10 cellular contexts compared by ENCODE assay signal in the genomic region with DNA sequence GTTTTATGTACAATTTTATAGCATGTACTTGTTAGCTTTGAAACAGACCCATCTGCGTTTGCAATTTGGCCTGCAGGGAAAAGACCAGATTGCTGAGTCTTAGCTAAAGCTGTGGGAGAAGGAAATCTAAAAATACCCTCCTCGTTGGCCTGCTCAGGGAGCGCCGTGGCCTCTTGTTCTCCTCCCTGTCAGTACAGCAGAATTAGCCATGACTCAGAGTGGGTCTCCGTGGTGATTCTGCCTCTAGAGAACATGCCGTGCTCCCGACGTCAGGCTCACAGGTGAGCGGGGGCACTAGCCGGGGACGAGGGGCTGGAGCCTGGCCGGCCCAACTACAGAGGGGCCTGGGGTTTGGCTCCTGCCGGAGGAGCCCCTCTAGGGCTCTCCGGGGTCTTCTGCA.
DNase-seq lines count a peak whose midpoint lies in the region; ATAC-seq and TF ChIP-seq lines count a peak whose summit lies in the region.
"Had no signal": no experiment of that assay in that cellular context is flagged by ENCODE, and none has a peak within 500 bp of the region (broad histone marks: within the 10 kb centered on the region; RNA-seq: fewer than 3 reads in every experiment).

No MANE protein-coding gene starts in this region.

- H3K27ac ChIP-seq in breast epithelium (peak overlapping the region in 1 of 2 donors; percentile 79), aorta (ENCODE audit: low read depth in 1 of 2, low read length in 2 of 2) (peak overlapping the region in 1 of 2 donors; percentile 4)

- H3K4me3 ChIP-seq in breast epithelium (no peak overlapping the region), fibroblast of the aortic adventitia (ENCODE audit: low read depth, low read length) (no peak overlapping the region), aorta (ENCODE audit: low read length in 2 of 2) (no peak overlapping the region)

- TF ChIP-seq POLR2A in breast epithelium (IDR thresholded peaks at IDR 0.05), result no peak

- ATAC-seq in aorta (ENCODE audit: low FRiP score), result peak; percentile 84

- H3K4me1 ChIP-seq in breast epithelium (no peaks in the 10 kb centered on the region), aorta (ENCODE audit: control insufficient read depth in 1 of 2, insufficient read depth in 2 of 2, low read length in 2 of 2) (peaks cover 0 to 6% of the 10 kb centered on the region in 2 donors)
- H3K4me1 ChIP-seq: BE2C had no signal

- H3K27me3 Mint-ChIP-seq in MCF 10A (ENCODE audit: insufficient read depth, unreplicated experiment) (no peaks in the 10 kb centered on the region), nephron (ENCODE audit: low read depth) (peaks cover 3% of the 10 kb centered on the region)

- CTCF ChIA-PET in MCF 10A (lab: Yijun Ruan, JAX), result interaction anchor here (0.9 to 1.1 kb wide), 2 partner anchors 30 to 181 kb away, joined by 5 to 9 read pairs; no protein-coding TSS in a partner anchor

- BruUV-seq in MCF 10A (replicated peaks; lab: Mats Ljungman, UMichigan), result no TSS peak

- peak overlapping the region; percentile 90 for H3K27ac Mint-ChIP-seq in MCF 10A (ENCODE audit: low read depth, unreplicated experiment)
- H3K27ac Mint-ChIP-seq in nephron, result peak overlapping the region; percentile 77 to 85 (median 79)

- H3K36me3 ChIP-seq in breast epithelium (no peaks in the 10 kb centered on the region), aorta (ENCODE audit: control insufficient read depth in 1 of 2, insufficient read depth in 2 of 2, low read length in 1 of 2) (no peaks in the 10 kb centered on the region)
- H3K36me3 ChIP-seq: BE2C had no signal

- H3K9me3 ChIP-seq in breast epithelium (no peaks in the 10 kb centered on the region), aorta (ENCODE audit: control insufficient read depth, low read length) (no peaks in the 10 kb centered on the region)
- H3K9me3 ChIP-seq: BE2C had no signal

- peaks cover 26% of the 10 kb centered on the region for H3K4me1 Mint-ChIP-seq in MCF 10A (ENCODE audit: insufficient read depth, unreplicated experiment)
- peaks cover 29% of the 10 kb centered on the region for H3K4me1 Mint-ChIP-seq in nephron

- intact Hi-C loops in MCF 10A (cut with micrococcal nuclease), result no loop called here
- intact Hi-C loops in breast epithelium (cut with DNase I; ENCODE audit: low total_unique reads), result no loop called here
- intact Hi-C loops in aorta (cut with DNase I), result no loop called here

- H3K4me3 Mint-ChIP-seq in MCF 10A (ENCODE audit: unreplicated experiment) (peak overlapping the region; percentile 12), nephron (peak overlapping the region in 1 of 3 experiments; percentile 36)

- peaks cover 7% of the 10 kb centered on the region for H3K9me3 Mint-ChIP-seq in MCF 10A (ENCODE audit: unreplicated experiment)
- H3K9me3 Mint-ChIP-seq in nephron, result peaks cover 5% of the 10 kb centered on the region

- H3K36me3 Mint-ChIP-seq in MCF 10A (ENCODE audit: insufficient read depth, unreplicated experiment) (peaks cover 9% of the 10 kb centered on the region), nephron (ENCODE audit: low read depth) (no peaks in the 10 kb centered on the region)

- 12 to 17% methylated on average over 14 of the region's 14 CpGs for WGBS in aorta, 2 donors

- POLR2A ChIA-PET in MCF 10A (lab: Yijun Ruan, JAX), result interaction anchor here (0.6 to 1.2 kb wide), 5 partner anchors 19 to 182 kb away, joined by 3 to 9 read pairs (median 4); no protein-coding TSS in a partner anchor

- DNase-seq in MCF 10A (ENCODE audit: unreplicated experiment) (peak; percentile 29), breast epithelium (ENCODE audit: low spot score in 2 of 2) (no peak), fibroblast of the aortic adventitia (ENCODE audit: low read depth) (peak; percentile 75), aorta (peak; percentile 75 to 83), NCI-H748 treated with DMSO at 0.1 percent for 48 hours (lab: John Stamatoyannopoulos, UW) (no peak), iPS-NIHi7 (ENCODE audit: extremely low spot score) (no peak), NCI-H1694 treated with DMSO at 0.1 percent for 48 hours (lab: John Stamatoyannopoulos, UW) (no peak)
- DNase-seq: activated naive CD4-positive, alpha-beta T cell; BE2C had no signal

- H3K27me3 ChIP-seq in breast epithelium (no peaks in the 10 kb centered on the region), aorta (ENCODE audit: control insufficient read depth in 1 of 2, insufficient read depth in 2 of 2, low read length in 1 of 2) (no peaks in the 10 kb centered on the region)
- H3K27me3 ChIP-seq: BE2C had no signal

- TF ChIP-seq CTCF in MCF 10A (IDR thresholded peaks at IDR 0.05; ENCODE audit: unreplicated experiment) (no peak), breast epithelium (IDR thresholded peaks at IDR 0.05) (no peak), fibroblast of the aortic adventitia (IDR thresholded peaks at IDR 0.05; ENCODE audit: insufficient read depth, low read length) (peak; percentile 19), nephron (IDR thresholded peaks at IDR 0.05; ENCODE audit: unreplicated experiment in 3 of 3) (no peak)

Comparison
In these comparisons a context has a peak if more than half of its experiments do, and no peak if none do; other contexts are left out.
1. DNase-seq: peak in MCF 10A (single experiment), fibroblast of the aortic adventitia (single experiment) and aorta (2 of 2); none in breast epithelium (0 of 2), NCI-H748 treated with DMSO at 0.1 percent for 48 hours (single experiment), iPS-NIHi7 (single experiment) and NCI-H1694 treated with DMSO at 0.1 percent for 48 hours (single experiment).